ENCODE assay signal across 1 cellular context in the genomic region with DNA sequence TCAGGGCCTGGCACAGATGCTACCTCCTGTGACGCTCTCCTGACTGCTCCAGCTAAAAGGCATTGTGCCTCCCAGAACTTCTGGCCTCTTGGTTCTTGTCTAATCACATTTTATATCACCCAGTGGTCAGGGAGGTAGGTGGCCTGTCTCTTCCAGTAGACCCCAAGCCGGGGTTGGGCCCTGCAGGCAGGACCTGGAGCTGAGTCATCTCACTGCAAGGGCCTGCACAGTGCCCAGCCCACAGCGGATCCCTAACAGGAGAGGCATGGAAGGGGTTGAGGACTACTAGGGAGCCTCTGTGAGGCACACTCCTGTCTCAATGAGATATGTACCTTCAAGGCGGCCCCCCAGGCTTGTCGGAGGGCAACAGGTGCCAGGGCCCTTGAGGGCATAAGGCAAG.
TF ChIP-seq lines count a peak whose summit lies in the region.

No MANE protein-coding gene starts in this region.

TF ChIP-seq in HEK293, 187 proteins besides CTCF, POLR2A, EP300 and RAD21 (continued from another document):
- TF ChIP-seq, protein P1, sequence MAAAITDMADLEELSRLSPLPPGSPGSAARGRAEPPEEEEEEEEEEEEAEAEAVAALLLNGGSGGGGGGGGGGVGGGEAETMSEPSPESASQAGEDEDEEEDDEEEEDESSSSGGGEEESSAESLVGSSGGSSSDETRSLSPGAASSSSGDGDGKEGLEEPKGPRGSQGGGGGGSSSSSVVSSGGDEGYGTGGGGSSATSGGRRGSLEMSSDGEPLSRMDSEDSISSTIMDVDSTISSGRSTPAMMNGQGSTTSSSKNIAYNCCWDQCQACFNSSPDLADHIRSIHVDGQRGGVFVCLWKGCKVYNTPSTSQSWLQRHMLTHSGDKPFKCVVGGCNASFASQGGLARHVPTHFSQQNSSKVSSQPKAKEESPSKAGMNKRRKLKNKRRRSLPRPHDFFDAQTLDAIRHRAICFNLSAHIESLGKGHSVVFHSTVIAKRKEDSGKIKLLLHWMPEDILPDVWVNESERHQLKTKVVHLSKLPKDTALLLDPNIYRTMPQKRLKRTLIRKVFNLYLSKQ (tag by site-specific recombination; IDR thresholded peaks at IDR 0.05; ENCODE audit: borderline replicate concordance) = no peak
- no peak for TF ChIP-seq ZNF416 (tag by site-specific recombination; IDR thresholded peaks at IDR 0.05)
- TF ChIP-seq ZEB2 (tag by site-specific recombination; IDR thresholded peaks at IDR 0.05) = no peak
- TF ChIP-seq ZBTB48 (tag by site-specific recombination; IDR thresholded peaks at IDR 0.05) = no peak
- TF ChIP-seq, protein P2, sequence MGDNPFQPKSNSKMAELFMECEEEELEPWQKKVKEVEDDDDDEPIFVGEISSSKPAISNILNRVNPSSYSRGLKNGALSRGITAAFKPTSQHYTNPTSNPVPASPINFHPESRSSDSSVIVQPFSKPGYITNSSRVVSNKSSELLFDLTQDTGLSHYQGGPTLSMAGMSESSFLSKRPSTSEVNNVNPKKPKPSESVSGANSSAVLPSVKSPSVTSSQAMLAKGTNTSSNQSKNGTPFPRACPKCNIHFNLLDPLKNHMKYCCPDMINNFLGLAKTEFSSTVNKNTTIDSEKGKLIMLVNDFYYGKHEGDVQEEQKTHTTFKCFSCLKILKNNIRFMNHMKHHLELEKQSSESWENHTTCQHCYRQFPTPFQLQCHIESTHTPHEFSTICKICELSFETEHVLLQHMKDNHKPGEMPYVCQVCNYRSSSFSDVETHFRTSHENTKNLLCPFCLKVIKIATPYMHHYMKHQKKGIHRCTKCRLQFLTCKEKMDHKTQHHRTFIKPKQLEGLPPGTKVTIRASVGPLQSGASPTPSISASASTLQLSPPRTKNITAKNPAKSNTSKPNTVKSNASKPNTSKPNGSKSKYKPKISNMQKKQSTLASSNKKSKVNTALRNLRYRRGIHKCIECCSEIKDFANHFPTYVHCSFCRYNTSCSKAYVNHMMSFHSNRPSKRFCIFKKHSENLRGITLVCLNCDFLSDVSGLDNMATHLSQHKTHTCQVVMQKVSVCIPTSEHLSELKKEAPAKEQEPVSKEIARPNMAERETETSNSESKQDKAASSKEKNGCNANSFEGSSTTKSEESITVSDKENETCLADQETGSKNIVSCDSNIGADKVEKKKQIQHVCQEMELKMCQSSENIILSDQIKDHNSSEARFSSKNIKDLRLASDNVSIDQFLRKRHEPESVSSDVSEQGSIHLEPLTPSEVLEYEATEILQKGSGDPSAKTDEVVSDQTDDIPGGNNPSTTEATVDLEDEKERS (tag by site-specific recombination; IDR thresholded peaks at IDR 0.05) = no peak
- no peak for TF ChIP-seq GLI2 (tag by site-specific recombination; IDR thresholded peaks at IDR 0.05; ENCODE audit: borderline replicate concordance, low read depth)
- TF ChIP-seq ZIC2 (tag by site-specific recombination; IDR thresholded peaks at IDR 0.05) = peak; percentile 30; the same call in 1 of the 2 replicates
- no peak for TF ChIP-seq GLIS2 (tag by site-specific recombination; IDR thresholded peaks at IDR 0.05)
- TF ChIP-seq ZNF169 (tag by site-specific recombination; IDR thresholded peaks at IDR 0.05) = no peak
- TF ChIP-seq SCRT2 (tag by site-specific recombination; IDR thresholded peaks at IDR 0.05) = peak; percentile 83
- TF ChIP-seq KLF16 (tag by site-specific recombination; IDR thresholded peaks at IDR 0.05) = no peak
- TF ChIP-seq KLF7 (tag by site-specific recombination; IDR thresholded peaks at IDR 0.05; ENCODE audit: borderline replicate concordance) = no peak
- TF ChIP-seq, protein P3, sequence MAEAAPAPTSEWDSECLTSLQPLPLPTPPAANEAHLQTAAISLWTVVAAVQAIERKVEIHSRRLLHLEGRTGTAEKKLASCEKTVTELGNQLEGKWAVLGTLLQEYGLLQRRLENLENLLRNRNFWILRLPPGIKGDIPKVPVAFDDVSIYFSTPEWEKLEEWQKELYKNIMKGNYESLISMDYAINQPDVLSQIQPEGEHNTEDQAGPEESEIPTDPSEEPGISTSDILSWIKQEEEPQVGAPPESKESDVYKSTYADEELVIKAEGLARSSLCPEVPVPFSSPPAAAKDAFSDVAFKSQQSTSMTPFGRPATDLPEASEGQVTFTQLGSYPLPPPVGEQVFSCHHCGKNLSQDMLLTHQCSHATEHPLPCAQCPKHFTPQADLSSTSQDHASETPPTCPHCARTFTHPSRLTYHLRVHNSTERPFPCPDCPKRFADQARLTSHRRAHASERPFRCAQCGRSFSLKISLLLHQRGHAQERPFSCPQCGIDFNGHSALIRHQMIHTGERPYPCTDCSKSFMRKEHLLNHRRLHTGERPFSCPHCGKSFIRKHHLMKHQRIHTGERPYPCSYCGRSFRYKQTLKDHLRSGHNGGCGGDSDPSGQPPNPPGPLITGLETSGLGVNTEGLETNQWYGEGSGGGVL (tag by site-specific recombination; IDR thresholded peaks at IDR 0.05) = no peak
- TF ChIP-seq GLIS1 (tag by site-specific recombination; IDR thresholded peaks at IDR 0.05) = peak; percentile 45
- TF ChIP-seq ZNF76 (tag by site-specific recombination; IDR thresholded peaks at IDR 0.05; ENCODE audit: borderline replicate concordance, low read depth) = no peak
TF ChIP-seq in HEK293: peak in this region for 3.
